1 cellular context compared by ENCODE assay signal in the genomic region with DNA sequence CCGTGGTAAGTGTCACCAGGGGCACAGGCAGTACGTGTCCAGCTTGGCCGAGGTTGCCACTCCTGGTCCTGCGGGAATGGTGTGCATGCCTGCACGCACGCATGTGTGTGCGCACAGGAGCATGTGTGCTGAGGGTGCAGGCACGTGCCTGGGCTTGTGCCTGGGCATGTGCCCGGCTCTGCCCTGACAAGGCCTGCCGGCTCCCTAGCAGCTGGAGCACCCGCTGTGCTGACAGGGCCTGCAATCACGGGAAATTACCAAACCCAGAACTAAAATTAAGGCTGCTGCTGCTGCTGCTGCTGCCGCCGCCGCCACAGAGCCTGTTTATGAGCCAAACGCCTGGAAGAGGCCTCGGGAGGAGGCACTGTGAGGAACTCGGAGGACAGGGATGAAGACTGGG.
TF ChIP-seq lines count a peak whose summit lies in the region.

No MANE protein-coding gene starts in this region.

TF ChIP-seq in HepG2, 621 proteins besides CTCF, POLR2A, EP300 and RAD21:
- TF ChIP-seq, protein P1, sequence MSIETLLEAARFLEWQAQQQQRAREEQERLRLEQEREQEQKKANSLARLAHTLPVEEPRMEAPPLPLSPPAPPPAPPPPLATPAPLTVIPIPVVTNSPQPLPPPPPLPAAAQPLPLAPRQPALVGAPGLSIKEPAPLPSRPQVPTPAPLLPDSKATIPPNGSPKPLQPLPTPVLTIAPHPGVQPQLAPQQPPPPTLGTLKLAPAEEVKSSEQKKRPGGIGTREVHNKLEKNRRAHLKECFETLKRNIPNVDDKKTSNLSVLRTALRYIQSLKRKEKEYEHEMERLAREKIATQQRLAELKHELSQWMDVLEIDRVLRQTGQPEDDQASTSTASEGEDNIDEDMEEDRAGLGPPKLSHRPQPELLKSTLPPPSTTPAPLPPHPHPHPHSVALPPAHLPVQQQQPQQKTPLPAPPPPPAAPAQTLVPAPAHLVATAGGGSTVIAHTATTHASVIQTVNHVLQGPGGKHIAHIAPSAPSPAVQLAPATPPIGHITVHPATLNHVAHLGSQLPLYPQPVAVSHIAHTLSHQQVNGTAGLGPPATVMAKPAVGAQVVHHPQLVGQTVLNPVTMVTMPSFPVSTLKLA (IDR thresholded peaks at IDR 0.05): peak; percentile 92
- TF ChIP-seq BCL6 (CRISPR knock-in tag; IDR thresholded peaks at IDR 0.05): no peak
- no peak for TF ChIP-seq BRD4 (CRISPR knock-in tag; IDR thresholded peaks at IDR 0.05)
